Comparison of ENCODE assay signal across 29 cellular contexts in genomic region chr10:128568041-128568440, GRCh38.
"Had no signal": no experiment of that assay in that cellular context is flagged by ENCODE, and none has a peak within 500 bp of the region (broad histone marks: within the 10 kb centered on the region; RNA-seq: fewer than 3 reads in every experiment).

No MANE protein-coding gene starts in this region.

- H3K36me3 ChIP-seq: adrenal gland had no signal

- FAIRE-seq: K562 had no signal

- H3K4me3 Mint-ChIP-seq: activated naive CD4-positive, alpha-beta T cell treated with anti-CD3 and anti-CD28 coated beads, Interleukin-2, amount 10 ng/mL, durations not matched to agents 7 days and 5 days; activated naive CD8-positive, alpha-beta T cell treated with anti-CD3 and anti-CD28 coated beads, Interleukin-2, amount 10 ng/mL, durations not matched to agents 7 days and 5 days; activated T-cell treated with anti-CD3 and anti-CD28 coated beads, Interleukin-2, amount 50 U/mL, for 72 hours; T-helper 17 cell; WTC11 had no signal

- ATAC-seq: activated T-cell treated with anti-CD3 and anti-CD28 coated beads, Interleukin-2, amount 50 U/mL, for 72 hours; Panc1; T-helper 17 cell had no signal

- H3K9me3 Mint-ChIP-seq: activated naive CD4-positive, alpha-beta T cell treated with anti-CD3 and anti-CD28 coated beads, Interleukin-2, amount 10 ng/mL, durations not matched to agents 7 days and 5 days; activated naive CD8-positive, alpha-beta T cell treated with anti-CD3 and anti-CD28 coated beads, Interleukin-2, amount 10 ng/mL, durations not matched to agents 7 days and 5 days; activated T-cell treated with anti-CD3 and anti-CD28 coated beads, Interleukin-2, amount 50 U/mL, for 72 hours; activated T-helper 2 cell treated with anti-CD3 and anti-CD28 coated beads, Interferon-gamma antibody, Interleukin-2, Interleukin-4, amounts not matched to agents 10 μg/mL and 5 μg/mL and 100 μg/mL, durations not matched to agents 14 hours and 24 hours and 36 hours had no signal

- H3K27ac ChIP-seq: adrenal gland, RWPE1 had no signal

- H3K4me1 Mint-ChIP-seq: activated naive CD4-positive, alpha-beta T cell treated with anti-CD3 and anti-CD28 coated beads, Interleukin-2, amount 10 ng/mL, durations not matched to agents 7 days and 5 days; activated naive CD8-positive, alpha-beta T cell treated with anti-CD3 and anti-CD28 coated beads, Interleukin-2, amount 10 ng/mL, durations not matched to agents 7 days and 5 days; T-helper 17 cell had no signal

- H3K9me3 ChIP-seq: adrenal gland had no signal

- H3K27me3 Mint-ChIP-seq: activated naive CD8-positive, alpha-beta T cell treated with anti-CD3 and anti-CD28 coated beads, Interleukin-2, amount 10 ng/mL, durations not matched to agents 7 days and 5 days; T-helper 17 cell had no signal

- H3K4me3 ChIP-seq: adrenal gland, K562 had no signal

- DNase-seq: activated CD4-positive, alpha-beta T cell treated with anti-CD3 and anti-CD28 coated beads for 48 hours; activated CD4-positive, alpha-beta T cell treated with anti-CD3 and anti-CD28 coated beads, Interleukin-2, amount 50 U/mL, for 4 hours; activated CD4-positive, CD25-positive, alpha-beta regulatory T cell treated with anti-CD3 and anti-CD28 coated beads, Interleukin-2, amount 50 U/mL, for 72 hours; activated CD8-positive, alpha-beta memory T cell treated with anti-CD3 and anti-CD28 coated beads for 24 hours; activated gamma-delta T cell treated with Interleukin-2 at 50 U/mL for 16 hours; activated naive CD4-positive, alpha-beta T cell treated with anti-CD3 and anti-CD28 coated beads, Interleukin-2, amount 10 ng/mL, durations not matched to agents 7 days and 5 days; activated naive CD8-positive, alpha-beta T cell treated with anti-CD3 and anti-CD28 coated beads, Interleukin-2, amount 10 ng/mL, durations not matched to agents 7 days and 5 days; activated T-cell treated with anti-CD3 and anti-CD28 coated beads for 4 hours; activated T-cell treated with anti-CD3 and anti-CD28 coated beads, Interleukin-2, amount 50 U/mL, for 72 hours; anterior cingulate cortex; Karpas-422; MM.1S; NCI-H1105; NCI-H1436; NCI-H2029 treated with DMSO at 0.1 percent for 48 hours; NCI-H345; NCI-H510A; NCI-H526 treated with DMSO at 0.1 percent for 48 hours; NK-92 treated with Interleukin-12 subunit alpha and Interleukin-12 subunit beta, amount 100 ng/mL, for 24 hours; OCI-M1; SHP77 treated with DMSO at 0.1 percent for 48 hours; T-helper 17 cell; T-helper 9 cell had no signal

- H3K27ac Mint-ChIP-seq: activated naive CD4-positive, alpha-beta T cell treated with anti-CD3 and anti-CD28 coated beads, Interleukin-2, amount 10 ng/mL, durations not matched to agents 7 days and 5 days; activated naive CD8-positive, alpha-beta T cell treated with anti-CD3 and anti-CD28 coated beads, Interleukin-2, amount 10 ng/mL, durations not matched to agents 7 days and 5 days; activated T-cell treated with anti-CD3 and anti-CD28 coated beads, Interleukin-2, amount 50 U/mL, for 72 hours; activated T-helper 2 cell treated with anti-CD3 and anti-CD28 coated beads, Interferon-gamma antibody, Interleukin-2, Interleukin-4, amounts not matched to agents 10 μg/mL and 5 μg/mL and 100 μg/mL, durations not matched to agents 14 hours and 24 hours and 36 hours; T-helper 17 cell; WTC11 had no signal

- H3K4me1 ChIP-seq: adrenal gland had no signal

- H3K36me3 Mint-ChIP-seq: activated naive CD4-positive, alpha-beta T cell treated with anti-CD3 and anti-CD28 coated beads, Interleukin-2, amount 10 ng/mL, durations not matched to agents 7 days and 5 days; activated naive CD8-positive, alpha-beta T cell treated with anti-CD3 and anti-CD28 coated beads, Interleukin-2, amount 10 ng/mL, durations not matched to agents 7 days and 5 days had no signal
